Comparison of ENCODE assay signal across 21 cellular contexts in the genomic region with DNA sequence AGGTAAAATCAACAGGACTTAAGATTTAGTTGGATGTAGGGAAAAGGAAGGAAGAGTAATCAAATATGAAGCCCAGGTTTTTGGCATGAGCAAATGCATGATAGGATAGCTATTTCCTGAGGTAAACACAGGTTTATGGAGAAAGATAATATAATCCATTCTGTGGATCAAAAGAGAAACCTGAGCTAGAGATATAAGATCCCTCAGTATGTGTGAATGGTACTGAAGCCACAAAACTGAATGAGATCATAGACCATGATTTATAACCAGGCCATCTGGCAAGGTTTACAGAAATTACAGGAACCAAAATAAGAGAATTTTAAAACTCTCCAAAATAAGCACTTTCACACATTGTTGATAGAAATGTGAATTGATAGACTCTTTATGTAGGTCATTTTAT. TPM values are rescaled to one million over a fixed set of nuclear protein-coding genes. Genes with fewer than 3 reads are reported as not detected.
DNase-seq lines count a peak whose midpoint lies in the region; ATAC-seq and TF ChIP-seq lines count a peak whose summit lies in the region.
"Had no signal": no experiment of that assay in that cellular context is flagged by ENCODE, and none has a peak within 500 bp of the region (broad histone marks: within the 10 kb centered on the region; RNA-seq: fewer than 3 reads in every experiment).

No MANE protein-coding gene starts in this region.

- peaks cover 23% of the 10 kb centered on the region for H3K4me1 Mint-ChIP-seq in osteocyte (ENCODE audit: unreplicated experiment)
- H3K4me1 Mint-ChIP-seq in activated T-cell treated with anti-CD3 and anti-CD28 coated beads, Interleukin-2, amount 50 U/mL, for 24 hours (ENCODE audit: low read depth): no peaks in the 10 kb centered on the region

- no peaks in the 10 kb centered on the region for H3K27me3 Mint-ChIP-seq in osteocyte (ENCODE audit: unreplicated experiment)
- H3K27me3 Mint-ChIP-seq in activated T-cell treated with anti-CD3 and anti-CD28 coated beads, Interleukin-2, amount 50 U/mL, for 24 hours: no peaks in the 10 kb centered on the region

- TF ChIP-seq CTCF in RWPE2 (IDR thresholded peaks at IDR 0.05; ENCODE audit: poor library complexity, severe bottlenecking): no peak
- TF ChIP-seq CTCF in osteocyte (IDR thresholded peaks at IDR 0.05): no peak

- H3K4me1 ChIP-seq in RWPE2 (ENCODE audit: insufficient read depth, poor library complexity, severe bottlenecking): peaks cover 9% of the 10 kb centered on the region
- H3K4me1 ChIP-seq: breast epithelium, HAP-1 had no signal

- peaks cover 10% of the 10 kb centered on the region for H3K9me3 Mint-ChIP-seq in osteocyte (ENCODE audit: unreplicated experiment)
- H3K9me3 Mint-ChIP-seq in activated T-cell treated with anti-CD3 and anti-CD28 coated beads, Interleukin-2, amount 50 U/mL, for 24 hours: peaks cover 12% of the 10 kb centered on the region

- H3K27ac ChIP-seq in RWPE2 (ENCODE audit: poor library complexity, severe bottlenecking): no peak overlapping the region
- H3K27ac ChIP-seq: breast epithelium, gastroesophageal sphincter, HL-60, SK-N-MC, suprapubic skin had no signal

- H3K9me3 ChIP-seq in RWPE2 (ENCODE audit: severe bottlenecking): no peaks in the 10 kb centered on the region
- H3K9me3 ChIP-seq: breast epithelium, HAP-1 had no signal

- no peak overlapping the region for H3K4me3 ChIP-seq in RWPE2 (ENCODE audit: severe bottlenecking)
- H3K4me3 ChIP-seq: breast epithelium, gastroesophageal sphincter, HAP-1, SK-N-MC, suprapubic skin had no signal

- H3K27me3 ChIP-seq in RWPE2 (ENCODE audit: insufficient read depth, poor library complexity, severe bottlenecking): no peaks in the 10 kb centered on the region
- H3K27me3 ChIP-seq: breast epithelium, gastroesophageal sphincter, suprapubic skin had no signal

- DNase-seq in AG08396 (ENCODE audit: low spot score) (peak; percentile 13), HT1080 (ENCODE audit: low read depth) (peak; percentile 26), RWPE2 (ENCODE audit: low spot score) (no peak), glomerular visceral epithelial cell (ENCODE audit: extremely low spot score) (peak; percentile 3), kidney tubule cell (ENCODE audit: low spot score) (no peak), osteocyte (ENCODE audit: extremely low spot score, unreplicated experiment) (no peak)
- no peak for DNase-seq in activated T-cell treated with anti-CD3 and anti-CD28 coated beads, Interleukin-2, amount 50 U/mL, for 24 hours
- DNase-seq: activated CD8-positive, alpha-beta memory T cell treated with anti-CD3 and anti-CD28 coated beads for 24 hours; activated effector memory CD4-positive, alpha-beta T cell treated with Interleukin-2 at 50 U/mL for 16 hours; AML-193; effector CD8-positive, alpha-beta T cell; kidney; NCI-H1930; stimulated activated CD4-positive, alpha-beta T cell treated with anti-CD3 and anti-CD28 coated beads, Interleukin-15, amount 100 ng/mL, for 24 hours had no signal

- H3K36me3 ChIP-seq in RWPE2 (ENCODE audit: low read depth): no peaks in the 10 kb centered on the region
- H3K36me3 ChIP-seq: breast epithelium, gastroesophageal sphincter, HAP-1, suprapubic skin had no signal

- no peak overlapping the region for H3K27ac Mint-ChIP-seq in osteocyte (ENCODE audit: unreplicated experiment)
- no peak overlapping the region for H3K27ac Mint-ChIP-seq in activated T-cell treated with anti-CD3 and anti-CD28 coated beads, Interleukin-2, amount 50 U/mL, for 24 hours

- no peak overlapping the region for H3K4me3 Mint-ChIP-seq in osteocyte (ENCODE audit: unreplicated experiment)
- H3K4me3 Mint-ChIP-seq in activated T-cell treated with anti-CD3 and anti-CD28 coated beads, Interleukin-2, amount 50 U/mL, for 24 hours: no peak overlapping the region

- 0 out of 3 replicates have a peak, but pooled peaks have one; percentile 19 for ATAC-seq in RWPE2 (ENCODE audit: low read depth)
- ATAC-seq in GM19397 (IDR thresholded peaks at IDR 0.05; ENCODE audit: unreplicated experiment): no peak
- ATAC-seq: gastroesophageal sphincter had no signal

- H3K36me3 Mint-ChIP-seq in osteocyte (ENCODE audit: unreplicated experiment): no peaks in the 10 kb centered on the region
- peaks cover 3% of the 10 kb centered on the region for H3K36me3 Mint-ChIP-seq in activated T-cell treated with anti-CD3 and anti-CD28 coated beads, Interleukin-2, amount 50 U/mL, for 24 hours (ENCODE audit: low read depth)

RNA-seq across cellular contexts. Expression of a gene that starts 28.7 kb away (rescaled TPM):
- 0.11 and 0.17 TPM in 2 replicates for total RNA-seq in HT1080 (2014; rRNA removed; shearing (Covaris generic))
- polyA plus RNA-seq in HT1080 (2015; cell fraction: cytosol; rRNA removed): 0.79 and 1.1 TPM in 2 replicates
- polyA plus RNA-seq in HT1080 (2015; cell fraction: nucleus; rRNA removed): 0.62 and 1.3 TPM in 2 replicates
- 53.3 and 56.0 TPM in 2 replicates for total RNA-seq in osteocyte

Comparison
In these comparisons a context has a peak if more than half of its experiments do, and no peak if none do; other contexts are left out.
1. DNase-seq: peak in AG08396 (single experiment), HT1080 (single experiment) and glomerular visceral epithelial cell (single experiment); none in RWPE2 (single experiment), kidney tubule cell (single experiment), osteocyte (single experiment) and activated T-cell treated with anti-CD3 and anti-CD28 coated beads, Interleukin-2, amount 50 U/mL, for 24 hours (single experiment).
2. RNA of a gene that starts 28.7 kb away (total RNA-seq): 53.3 to 56.0 TPM in osteocyte; 0.11 to 0.17 TPM in HT1080; every median in the first group is over 10 times any median in the second.